In the genomic region with DNA sequence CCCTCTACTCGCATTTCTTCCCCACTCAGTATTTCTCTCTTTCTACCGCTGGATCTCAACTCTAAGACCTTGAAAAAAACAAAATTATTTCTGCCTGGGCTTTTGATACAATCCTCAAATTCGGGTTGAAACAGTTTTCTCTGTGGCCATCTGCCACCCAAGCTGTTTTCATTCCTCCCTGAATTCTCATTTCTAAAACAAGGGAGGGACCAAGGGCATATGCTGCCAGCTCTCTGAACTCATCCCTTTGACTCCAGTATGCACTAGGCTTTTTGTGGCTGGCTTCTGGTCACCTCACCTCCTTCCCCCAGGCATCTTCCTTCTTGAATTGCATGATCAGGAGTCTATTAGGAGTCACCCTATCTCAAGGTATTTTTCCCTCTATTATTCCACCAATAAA, we compare ENCODE assay signal across 23 cellular contexts.
"Had no signal": no experiment of that assay in that cellular context is flagged by ENCODE, and none has a peak within 500 bp of the region (broad histone marks: within the 10 kb centered on the region; RNA-seq: fewer than 3 reads in every experiment).

No MANE protein-coding gene starts in this region.

- H3K27me3 Mint-ChIP-seq: dendritic cell treated with granulocyte-macrophage colony-stimulating factor and Interleukin-4, amounts not matched to agents 40 ng/mL and 50 ng/mL, for 4 days had no signal

- ATAC-seq: left cardiac atrium, pancreas, psoas muscle had no signal

- H3K4me1 ChIP-seq: psoas muscle, right atrium auricular region, spleen, upper lobe of left lung had no signal

- H3K4me1 Mint-ChIP-seq: activated naive CD8-positive, alpha-beta T cell treated with anti-CD3 and anti-CD28 coated beads, Interleukin-2, amount 10 ng/mL, durations not matched to agents 7 days and 5 days; nephron had no signal

- H3K27ac Mint-ChIP-seq: activated naive CD4-positive, alpha-beta T cell treated with anti-CD3 and anti-CD28 coated beads for 36 hours; activated naive CD8-positive, alpha-beta T cell treated with anti-CD3 and anti-CD28 coated beads, Interleukin-2, amount 10 ng/mL, durations not matched to agents 7 days and 5 days; dendritic cell treated with granulocyte-macrophage colony-stimulating factor and Interleukin-4, amounts not matched to agents 40 ng/mL and 50 ng/mL, for 4 days; nephron had no signal

- H3K27ac ChIP-seq: neutrophil, pancreas, psoas muscle, right atrium auricular region, spleen, upper lobe of left lung had no signal

- H3K4me3 Mint-ChIP-seq: activated naive CD4-positive, alpha-beta T cell treated with anti-CD3 and anti-CD28 coated beads for 36 hours; activated naive CD8-positive, alpha-beta T cell treated with anti-CD3 and anti-CD28 coated beads, Interleukin-2, amount 10 ng/mL, durations not matched to agents 7 days and 5 days; dendritic cell treated with granulocyte-macrophage colony-stimulating factor and Interleukin-4, amounts not matched to agents 40 ng/mL and 50 ng/mL, for 4 days; nephron had no signal

- H3K4me3 ChIP-seq: pancreas, psoas muscle, right atrium auricular region, spleen, upper lobe of left lung had no signal

- DNase-seq: activated CD4-positive, alpha-beta T cell treated with anti-CD3 and anti-CD28 coated beads for 1 hour; activated CD4-positive, alpha-beta T cell treated with anti-CD3 and anti-CD28 coated beads, Interleukin-2, amount 50 U/mL, for 4 hours; activated CD8-positive, alpha-beta memory T cell treated with anti-CD3 and anti-CD28 coated beads for 24 hours; activated CD8-positive, alpha-beta memory T cell treated with anti-CD3 and anti-CD28 coated beads, Interleukin-2, amount 50 U/mL, for 4 hours; activated naive CD4-positive, alpha-beta T cell treated with anti-CD3 and anti-CD28 coated beads for 36 hours; activated naive CD8-positive, alpha-beta T cell treated with anti-CD3 and anti-CD28 coated beads, Interleukin-2, amount 10 ng/mL, durations not matched to agents 7 days and 5 days; activated T-cell treated with anti-CD3 and anti-CD28 coated beads, Interleukin-2, amount 50 U/mL, for 48 hours; amniotic stem cell; effector CD8-positive, alpha-beta T cell; foreskin melanocyte; islet precursor cell; left cardiac atrium; pancreas; psoas muscle; spleen; stimulated activated CD4-positive, alpha-beta T cell treated with anti-CD3 and anti-CD28 coated beads, Interleukin-4, amount 100 ng/mL, for 1 hour; stimulated activated naive CD4-positive, alpha-beta T cell treated with Interleukin-2 at 50 U/mL for 16 hours; T-helper 9 cell; upper lobe of left lung had no signal

- H3K27me3 ChIP-seq: neutrophil, pancreas, right atrium auricular region, spleen, upper lobe of left lung had no signal

- H3K36me3 ChIP-seq: neutrophil, pancreas, right atrium auricular region, spleen, upper lobe of left lung had no signal
